8 cellular contexts compared by ENCODE assay signal in the genomic region with DNA sequence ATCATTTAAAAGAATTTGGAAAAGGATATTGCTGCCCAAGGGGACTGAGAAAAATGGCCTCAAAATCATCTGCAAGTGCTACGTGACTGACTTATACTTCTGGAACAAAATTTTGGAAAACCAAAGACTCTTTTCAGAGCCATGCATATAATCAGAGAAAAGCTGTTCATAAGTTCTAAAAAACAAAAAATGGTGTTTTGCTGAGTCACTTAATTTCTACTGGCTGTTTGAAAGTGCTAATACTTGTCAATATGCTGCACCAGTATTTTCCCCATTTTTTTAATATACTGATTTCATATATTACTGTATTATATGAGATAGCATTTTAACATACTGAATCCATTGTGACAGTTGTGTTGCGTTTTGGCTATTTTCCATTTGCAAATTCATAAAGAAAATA.
"Had no signal": no experiment of that assay in that cellular context is flagged by ENCODE, and none has a peak within 500 bp of the region (broad histone marks: within the 10 kb centered on the region; RNA-seq: fewer than 3 reads in every experiment).

No MANE protein-coding gene starts in this region.

- ATAC-seq: GM23338 had no signal

- H3K9me3 Mint-ChIP-seq: GM23338, IgD-negative memory B cell had no signal

- H3K36me3 Mint-ChIP-seq: IgD-negative memory B cell had no signal

- FAIRE-seq: H1, H54 had no signal

- H3K27ac ChIP-seq: HL-60 had no signal

- DNase-seq: H9, HCEC 1CT, KG1 had no signal

- H3K4me3 Mint-ChIP-seq: GM23338, H9, IgD-negative memory B cell had no signal

- H2AFZ ChIP-seq: GM23338 had no signal

- H3K4me2 ChIP-seq: GM23338 had no signal

- H3K27ac Mint-ChIP-seq: GM23338, H9, IgD-negative memory B cell had no signal

- H3K4me1 Mint-ChIP-seq: GM23338, H9, IgD-negative memory B cell had no signal

- H3K4me3 ChIP-seq: GM23338 had no signal
